21 cellular contexts compared by ENCODE assay signal in genomic region chr3:17655743-17656142, GRCh38.
DNase-seq lines count a peak whose midpoint lies in the region; ATAC-seq, FAIRE-seq and TF ChIP-seq lines count a peak whose summit lies in the region.
"Had no signal": no experiment of that assay in that cellular context is flagged by ENCODE, and none has a peak within 500 bp of the region (broad histone marks: within the 10 kb centered on the region; RNA-seq: fewer than 3 reads in every experiment).

No MANE protein-coding gene starts in this region.

- TF ChIP-seq POLR2A in GM12891 (IDR thresholded peaks at IDR 0.05; ENCODE audit: low read depth, low read length) = no peak

- in situ Hi-C loops in GM13977 (cut with MboI; ENCODE audit: low pct_unique_long_range_greater_than_20kb, low sequenced_read_pairs, unreplicated experiment) = no loop called here

- no peak for DNase-seq in GM12891 (ENCODE audit: insufficient read length, low spot score)
- no peak for DNase-seq in T-helper 1 cell
- no peak for DNase-seq in GM13977 (ENCODE audit: low spot score)
- DNase-seq in NCI-H2171 treated with DMSO at 0.1 percent for 48 hours (lab: John Stamatoyannopoulos, UW) = no peak
- DNase-seq in NCI-H524 treated with DMSO at 0.1 percent for 48 hours (lab: John Stamatoyannopoulos, UW) = no peak
- DNase-seq: activated CD8-positive, alpha-beta memory T cell treated with anti-CD3 and anti-CD28 coated beads for 24 hours; activated effector memory CD4-positive, alpha-beta T cell treated with anti-CD3 and anti-CD28 coated beads, Interleukin-2, amount 50 U/mL, for 16 hours; anterior cingulate cortex; CD8-positive, alpha-beta T cell; glutamatergic neuron; H9; Karpas-422; NCI-H1436 treated with DMSO at 0.1 percent for 48 hours; NCI-H524; stimulated activated CD8-positive, alpha-beta memory T cell treated with anti-CD3 and anti-CD28 coated beads, Interleukin-4, amount 100 ng/mL, for 48 hours; upper lobe of left lung; WERI-Rb-1 had no signal

- ATAC-seq in GM19397 (IDR thresholded peaks at IDR 0.05; ENCODE audit: unreplicated experiment) = peak; percentile 66
- peak; percentile 67 for ATAC-seq in HG02759 (IDR thresholded peaks at IDR 0.05; ENCODE audit: unreplicated experiment)
- peak; percentile 89 for ATAC-seq in HG03354 (IDR thresholded peaks at IDR 0.05; ENCODE audit: poor library complexity, severe bottlenecking, unreplicated experiment)
- ATAC-seq: CD8-positive, alpha-beta T cell had no signal

- peak; percentile 81 for FAIRE-seq in GM12891 (lab: Jason Lieb, UNC)
- FAIRE-seq: A204.1 had no signal

- no peak for TF ChIP-seq CTCF in GM13977 (IDR thresholded peaks at IDR 0.05; ENCODE audit: extremely low read depth, insufficient read depth, missing control alignments)

TF ChIP-seq in GM12891, 5 proteins besides CTCF, POLR2A, EP300 and RAD21:
- no peak for TF ChIP-seq TAF1 (IDR thresholded peaks at IDR 0.05; ENCODE audit: low read depth, low read length)
TF ChIP-seq in GM12891: peak in this region for 0.
